ENCODE assay signal across 27 cellular contexts in genomic region chr1:98035587-98035986, GRCh38.
DNase-seq lines count a peak whose midpoint lies in the region; TF ChIP-seq lines count a peak whose summit lies in the region.
"Had no signal": no experiment of that assay in that cellular context is flagged by ENCODE, and none has a peak within 500 bp of the region (broad histone marks: within the 10 kb centered on the region; RNA-seq: fewer than 3 reads in every experiment).

No MANE protein-coding gene starts in this region.

- DNase-seq in NCI-H1105 (lab: John Stamatoyannopoulos, UW) (peak; percentile 99), NCI-H2171 treated with DMSO at 0.1 percent for 48 hours (lab: John Stamatoyannopoulos, UW) (peak; percentile 88), chondrocyte (ENCODE audit: low spot score) (no peak), posterior vena cava (ENCODE audit: low spot score) (peak; percentile 15), GM03348 (ENCODE audit: low spot score) (no peak), NCI-H345 (lab: John Stamatoyannopoulos, UW) (no peak), foreskin fibroblast (no peak)
- DNase-seq: activated CD4-positive, alpha-beta memory T cell treated with anti-CD3 and anti-CD28 coated beads, Interleukin-2, amount 10 ng/mL, durations not matched to agents 7 days and 5 days; activated T-cell treated with anti-CD3 and anti-CD28 coated beads, Interleukin-2, amount 50 U/mL, for 1 hour; adrenal gland; AML-193; CD8-positive, alpha-beta memory T cell; cerebellar nuclear complex; DMS79 treated with DMSO at 0.1 percent for 48 hours; effector CD8-positive, alpha-beta T cell; KG1; kidney glomerular epithelial cell; MV-4-11; NCI-H1930; PC-3; retina; SHP77; spleen; stimulated activated CD4-positive, alpha-beta T cell treated with anti-CD3 and anti-CD28 coated beads, Interleukin-4, amount 100 ng/mL, for 24 hours had no signal

- H3K4me1 Mint-ChIP-seq in chondrocyte (ENCODE audit: low read depth), result peaks cover 31% of the 10 kb centered on the region
- H3K4me1 Mint-ChIP-seq: CD8-positive, alpha-beta memory T cell had no signal

- H3K27ac Mint-ChIP-seq in chondrocyte (ENCODE audit: unreplicated experiment), result peak overlapping the region; percentile 14
- H3K27ac Mint-ChIP-seq: activated CD4-positive, alpha-beta memory T cell treated with anti-CD3 and anti-CD28 coated beads, Interleukin-2, amount 10 ng/mL, durations not matched to agents 7 days and 5 days; CD8-positive, alpha-beta memory T cell; stimulated activated naive CD8-positive, alpha-beta T cell treated with anti-CD3 and anti-CD28 coated beads, Interleukin-15, Interleukin-2, amounts not matched to agents 100 ng/mL and 50 ng/mL, for 24 hours had no signal

- H3K9me3 Mint-ChIP-seq in chondrocyte (ENCODE audit: low read depth), result no peaks in the 10 kb centered on the region
- H3K9me3 Mint-ChIP-seq: activated CD4-positive, alpha-beta memory T cell treated with anti-CD3 and anti-CD28 coated beads, Interleukin-2, amount 10 ng/mL, durations not matched to agents 7 days and 5 days; CD8-positive, alpha-beta memory T cell; stimulated activated naive CD8-positive, alpha-beta T cell treated with anti-CD3 and anti-CD28 coated beads, Interleukin-15, Interleukin-2, amounts not matched to agents 100 ng/mL and 50 ng/mL, for 24 hours had no signal

- H3K36me3 Mint-ChIP-seq in chondrocyte (ENCODE audit: low read depth), result no peaks in the 10 kb centered on the region
- H3K36me3 Mint-ChIP-seq: CD8-positive, alpha-beta memory T cell had no signal

- H3K27me3 Mint-ChIP-seq in chondrocyte (ENCODE audit: low read depth), result no peaks in the 10 kb centered on the region

- H3K4me3 Mint-ChIP-seq in chondrocyte (ENCODE audit: unreplicated experiment), result no peak overlapping the region
- H3K4me3 Mint-ChIP-seq: activated CD4-positive, alpha-beta memory T cell treated with anti-CD3 and anti-CD28 coated beads, Interleukin-2, amount 10 ng/mL, durations not matched to agents 7 days and 5 days; CD8-positive, alpha-beta memory T cell; stimulated activated naive CD8-positive, alpha-beta T cell treated with anti-CD3 and anti-CD28 coated beads, Interleukin-15, Interleukin-2, amounts not matched to agents 100 ng/mL and 50 ng/mL, for 24 hours had no signal

- no peak overlapping the region for H3K4me3 ChIP-seq in foreskin fibroblast (ENCODE audit: low read depth in 1 of 2, low read length in 2 of 2)
- H3K4me3 ChIP-seq: adrenal gland, GM12878, spleen, tibial nerve had no signal

- TF ChIP-seq CTCF in chondrocyte (IDR thresholded peaks at IDR 0.05), result no peak
- TF ChIP-seq CTCF in foreskin fibroblast (IDR thresholded peaks at IDR 0.05; ENCODE audit: low read depth, low read length), result no peak

- intact Hi-C loops in posterior vena cava (cut with DNase I), result no loop called here

Comparison
In these comparisons a context has a peak if more than half of its experiments do, and no peak if none do; other contexts are left out.
1. DNase-seq: peak in NCI-H1105 (single experiment), NCI-H2171 treated with DMSO at 0.1 percent for 48 hours (single experiment) and posterior vena cava (single experiment); none in chondrocyte (single experiment), GM03348 (single experiment), NCI-H345 (single experiment) and foreskin fibroblast (0 of 2).